ENCODE assay signal across 22 cellular contexts in genomic region chr2:77161009-77161408, GRCh38.
DNase-seq lines count a peak whose midpoint lies in the region; ATAC-seq, FAIRE-seq and TF ChIP-seq lines count a peak whose summit lies in the region.
"Had no signal": no experiment of that assay in that cellular context is flagged by ENCODE, and none has a peak within 500 bp of the region (broad histone marks: within the 10 kb centered on the region; RNA-seq: fewer than 3 reads in every experiment).

No MANE protein-coding gene starts in this region.

- H3K4me3 Mint-ChIP-seq in naive thymus-derived CD8-positive, alpha-beta T cell, result no peak overlapping the region
- no peak overlapping the region for H3K4me3 Mint-ChIP-seq in chondrocyte (ENCODE audit: unreplicated experiment)
- H3K4me3 Mint-ChIP-seq: activated CD4-positive, alpha-beta T cell treated with anti-CD3 and anti-CD28 coated beads for 36 hours; GM23338 had no signal

- no peaks in the 10 kb centered on the region for H3K79me2 ChIP-seq in endothelial cell of umbilical vein (ENCODE audit: control insufficient read depth, insufficient read depth, low read length)
- no peaks in the 10 kb centered on the region for H3K79me2 ChIP-seq in trophoblast cell (ENCODE audit: control insufficient read depth, insufficient read depth, low read length, poor library complexity)

- CTCF ChIA-PET in endothelial cell of umbilical vein (lab: Charles Lee), result interaction anchor here (0.8 kb wide), 1 partner anchor 1701 kb away, joined by 3 read pairs; no protein-coding TSS in a partner anchor

- H4K12ac ChIP-seq in trophoblast cell (ENCODE audit: low read depth, low read length), result no peak overlapping the region

- H3K27me3 Mint-ChIP-seq in naive thymus-derived CD8-positive, alpha-beta T cell, result no peaks in the 10 kb centered on the region
- peaks cover 4% of the 10 kb centered on the region for H3K27me3 Mint-ChIP-seq in chondrocyte (ENCODE audit: low read depth)
- H3K27me3 Mint-ChIP-seq: activated CD4-positive, alpha-beta T cell treated with anti-CD3 and anti-CD28 coated beads for 36 hours had no signal

- no peak overlapping the region for H2BK120ac ChIP-seq in trophoblast cell (ENCODE audit: insufficient read depth, low read length, poor library complexity)

- H4K91ac ChIP-seq in trophoblast cell (ENCODE audit: low read depth, low read length), result no peak overlapping the region

- DNase-seq in HPDE6-E6E7 (ENCODE audit: extremely low spot score) (peak; percentile 70), RCC 7860 (ENCODE audit: low spot score) (peak; percentile 96), endothelial cell of umbilical vein (ENCODE audit: low read depth, low spot score) (peak; percentile 55), trophoblast cell (peak; percentile 18 to 27), chondrocyte (ENCODE audit: low spot score) (no peak)
- DNase-seq in naive thymus-derived CD8-positive, alpha-beta T cell, result no peak
- DNase-seq: activated CD4-positive, alpha-beta T cell treated with anti-CD3 and anti-CD28 coated beads for 36 hours; activated CD8-positive, alpha-beta memory T cell treated with anti-CD3 and anti-CD28 coated beads, Interleukin-2, amount 50 U/mL, for 4 hours; activated gamma-delta T cell; amygdala; DMS 273 treated with DMSO at 0.1 percent for 48 hours; NCI-H146; NCI-H226; stimulated activated naive CD4-positive, alpha-beta T cell; transverse colon had no signal

- no peaks in the 10 kb centered on the region for H3K4me1 ChIP-seq in endothelial cell of umbilical vein (ENCODE audit: control insufficient read depth, extremely low read depth, insufficient read depth, low read length)
- H3K4me1 ChIP-seq in trophoblast cell (ENCODE audit: control insufficient read depth in 1 of 2, insufficient read depth in 2 of 2, low read length in 2 of 2), result no peaks in the 10 kb centered on the region
- H3K4me1 ChIP-seq: BLaER1, transverse colon had no signal

- H3K36me3 ChIP-seq in endothelial cell of umbilical vein (ENCODE audit: control insufficient read depth in 2 of 2, extremely low read depth in 1 of 2, insufficient read depth in 2 of 2, low read length in 2 of 2) (no peaks in the 10 kb centered on the region), trophoblast cell (ENCODE audit: control insufficient read depth in 1 of 2, insufficient read depth in 2 of 2, low read length in 2 of 2) (no peaks in the 10 kb centered on the region)
- H3K36me3 ChIP-seq: BLaER1, transverse colon had no signal

- H3K27ac ChIP-seq in endothelial cell of umbilical vein (ENCODE audit: insufficient read depth, low read depth, low read length) (peak overlapping the region; percentile 20), trophoblast cell (ENCODE audit: low read depth, low read length) (no peak overlapping the region)
- H3K27ac ChIP-seq: BLaER1, transverse colon had no signal

- H3K14ac ChIP-seq in trophoblast cell (ENCODE audit: low read length), result no peak overlapping the region

- H2BK5ac ChIP-seq in trophoblast cell (ENCODE audit: low read depth, low read length, poor library complexity), result no peak overlapping the region

- no peak overlapping the region for H3K4me2 ChIP-seq in endothelial cell of umbilical vein (ENCODE audit: insufficient read depth, low read length)
- no peak overlapping the region for H3K4me2 ChIP-seq in trophoblast cell (ENCODE audit: low read length)
- H3K4me2 ChIP-seq: BLaER1, GM23338 had no signal

- dilution Hi-C loops in endothelial cell of umbilical vein (cut with MboI; ENCODE audit: extremely low pct_ligation_motif_present, low sequenced_read_pairs), result no loop called here

- H2BK12ac ChIP-seq in trophoblast cell (ENCODE audit: low read length), result no peak overlapping the region

- no peak overlapping the region for H3K4ac ChIP-seq in trophoblast cell (ENCODE audit: low read depth, low read length)

- no peaks in the 10 kb centered on the region for H4K20me1 ChIP-seq in endothelial cell of umbilical vein (replicated peaks; ENCODE audit: control insufficient read depth, extremely low read depth, insufficient read depth, low read length)
- H4K20me1 ChIP-seq: BLaER1 had no signal

- POLR2A ChIA-PET in endothelial cell of umbilical vein (lab: Charles Lee), result no interaction called here
- POLR2A ChIA-PET in naive thymus-derived CD8-positive, alpha-beta T cell (lab: Charles Lee), result no interaction called here

- TF ChIP-seq CTCF in endothelial cell of umbilical vein (IDR thresholded peaks at IDR 0.05; ENCODE audit: extremely low read depth in 1 of 2, insufficient read depth in 1 of 2, low read depth in 1 of 2, low read length in 2 of 2) (no peak), chondrocyte (IDR thresholded peaks at IDR 0.05) (no peak)

- H3K9me3 ChIP-seq in endothelial cell of umbilical vein (replicated peaks; ENCODE audit: control insufficient read depth, insufficient read depth, low read length) (no peaks in the 10 kb centered on the region), trophoblast cell (ENCODE audit: insufficient read depth, low read depth, low read length) (no peaks in the 10 kb centered on the region)
- H3K9me3 ChIP-seq: BLaER1, transverse colon had no signal

- intact Hi-C loops in endothelial cell of umbilical vein (cut with micrococcal nuclease), result no loop called here

- H3K9me1 ChIP-seq in endothelial cell of umbilical vein (replicated peaks; ENCODE audit: control insufficient read depth, extremely low read depth, insufficient read depth, low read length), result no peaks in the 10 kb centered on the region

- H3K36me3 Mint-ChIP-seq in naive thymus-derived CD8-positive, alpha-beta T cell, result no peaks in the 10 kb centered on the region
- no peaks in the 10 kb centered on the region for H3K36me3 Mint-ChIP-seq in chondrocyte (ENCODE audit: low read depth)

- FAIRE-seq in RCC 7860 (lab: Jason Lieb, UNC), result peak; percentile 98
- FAIRE-seq in endothelial cell of umbilical vein (lab: Jason Lieb, UNC), result peak; percentile 73
- FAIRE-seq: colon, endometrium had no signal

- H2AFZ ChIP-seq in endothelial cell of umbilical vein (ENCODE audit: low read depth, low read length) (no peak overlapping the region), trophoblast cell (ENCODE audit: insufficient read depth, low read length, poor library complexity) (no peak overlapping the region)
- H2AFZ ChIP-seq: GM23338 had no signal

- no TSS peak for BruUV-seq in endothelial cell of umbilical vein (replicated peaks; lab: Mats Ljungman, UMichigan)

- H3K9me3 Mint-ChIP-seq in naive thymus-derived CD8-positive, alpha-beta T cell, result peaks cover 5 to 40% (median 15%) of the 10 kb centered on the region in 9 donors
- peaks cover 24% of the 10 kb centered on the region for H3K9me3 Mint-ChIP-seq in chondrocyte (ENCODE audit: low read depth)

- no peak overlapping the region for H3K23ac ChIP-seq in trophoblast cell (ENCODE audit: low read length)

- no peak overlapping the region for H3K27ac Mint-ChIP-seq in naive thymus-derived CD8-positive, alpha-beta T cell
- H3K27ac Mint-ChIP-seq in chondrocyte (ENCODE audit: unreplicated experiment), result no peak overlapping the region
- H3K27ac Mint-ChIP-seq: activated CD4-positive, alpha-beta T cell treated with anti-CD3 and anti-CD28 coated beads for 36 hours; GM23338 had no signal

- WGBS in trophoblast cell (ENCODE audit: extremely low coverage, insufficient coverage, insufficient read length), result no CpG with 5 or more reads among the region's 5 CpGs

- H3K4me3 ChIP-seq in endothelial cell of umbilical vein (replicated peaks in 1 of 3; ENCODE audit: insufficient read depth in 1 of 3, low read depth in 1 of 3, low read length in 3 of 3) (no peak overlapping the region), trophoblast cell (ENCODE audit: low read depth, low read length) (no peak overlapping the region)
- H3K4me3 ChIP-seq: BLaER1, GM23338, lung, transverse colon had no signal

- no peaks in the 10 kb centered on the region for H3K27me3 ChIP-seq in endothelial cell of umbilical vein (ENCODE audit: control insufficient read depth in 2 of 2, insufficient read depth in 2 of 2, low read length in 2 of 2)
- no peaks in the 10 kb centered on the region for H3K27me3 ChIP-seq in trophoblast cell (ENCODE audit: insufficient read depth, low read length)
- H3K27me3 ChIP-seq: BLaER1, transverse colon had no signal

- no peak for TF ChIP-seq POLR2A in endothelial cell of umbilical vein (IDR thresholded peaks at IDR 0.05; ENCODE audit: low read depth, low read length)

- no peaks in the 10 kb centered on the region for H3K79me1 ChIP-seq in trophoblast cell (ENCODE audit: low read length)

- H3K4me1 Mint-ChIP-seq in naive thymus-derived CD8-positive, alpha-beta T cell, result no peaks in the 10 kb centered on the region
- no peaks in the 10 kb centered on the region for H3K4me1 Mint-ChIP-seq in chondrocyte (ENCODE audit: low read depth)
- H3K4me1 Mint-ChIP-seq: activated CD4-positive, alpha-beta T cell treated with anti-CD3 and anti-CD28 coated beads for 36 hours; GM23338 had no signal

- ATAC-seq in GM18519 (IDR thresholded peaks at IDR 0.05; ENCODE audit: low FRiP score, unreplicated experiment) (no peak), HG03025 (IDR thresholded peaks at IDR 0.05; ENCODE audit: low FRiP score, unreplicated experiment) (no peak)
- no peak for ATAC-seq in naive thymus-derived CD8-positive, alpha-beta T cell
- ATAC-seq: activated CD4-positive, alpha-beta T cell treated with anti-CD3 and anti-CD28 coated beads for 36 hours; GM23338 had no signal

- no peak overlapping the region for H4K8ac ChIP-seq in trophoblast cell (ENCODE audit: low read depth, low read length)

- H3K9ac ChIP-seq in endothelial cell of umbilical vein (replicated peaks; ENCODE audit: extremely low read depth, insufficient read depth, low read length) (no peak overlapping the region), trophoblast cell (ENCODE audit: low read length) (no peak overlapping the region)
- H3K9ac ChIP-seq: BLaER1 had no signal

- no peak overlapping the region for H3K18ac ChIP-seq in trophoblast cell (ENCODE audit: low read length)

- H2AK5ac ChIP-seq in trophoblast cell (ENCODE audit: low read length), result no peak overlapping the region

TF ChIP-seq in endothelial cell of umbilical vein, 7 proteins besides CTCF, POLR2A, EP300 and RAD21:
- TF ChIP-seq FOS (IDR thresholded peaks at IDR 0.05; ENCODE audit: borderline replicate concordance, insufficient read depth, low read length) (peak; percentile 75), POLR2AphosphoS5 (IDR thresholded peaks at IDR 0.05; ENCODE audit: insufficient read depth, low read depth, low read length) (peak; percentile 42), JUN (IDR thresholded peaks at IDR 0.05; ENCODE audit: borderline replicate concordance, insufficient read depth, insufficient read length, low read depth) (no peak)

Comparison
In these comparisons a context has a peak if more than half of its experiments do, and no peak if none do; other contexts are left out.
1. DNase-seq: peak in HPDE6-E6E7 (single experiment), RCC 7860 (single experiment), endothelial cell of umbilical vein (single experiment) and trophoblast cell (2 of 2); none in naive thymus-derived CD8-positive, alpha-beta T cell (0 of 10) and chondrocyte (single experiment).